In genomic region chr4:153514001-153514526, GRCh38 we compare ENCODE assay signal across 10 cellular contexts. TPM values are rescaled to one million over a fixed set of nuclear protein-coding genes. Genes with fewer than 3 reads are reported as not detected.
DNase-seq lines count a peak whose midpoint lies in the region; ATAC-seq and TF ChIP-seq lines count a peak whose summit lies in the region.
"Had no signal": no experiment of that assay in that cellular context is flagged by ENCODE, and none has a peak within 500 bp of the region (broad histone marks: within the 10 kb centered on the region; RNA-seq: fewer than 3 reads in every experiment).

No MANE protein-coding gene starts in this region.

- H3K4me3 ChIP-seq in breast epithelium, result no peak overlapping the region
- no peak overlapping the region for H3K4me3 ChIP-seq in fibroblast of pulmonary artery (replicated peaks; ENCODE audit: low read depth, low read length)

- DNase-seq in MCF 10A (ENCODE audit: unreplicated experiment) (peak; percentile 58), breast epithelium (ENCODE audit: low spot score in 2 of 2) (no peak), fibroblast of pulmonary artery (ENCODE audit: low read depth) (peak; percentile 73), stromal cell of bone marrow (ENCODE audit: low read depth) (peak; percentile 76), superior temporal gyrus (ENCODE audit: extremely low spot score) (no peak), GM19240 (ENCODE audit: insufficient read length, low spot score) (no peak), posterior vena cava (ENCODE audit: low spot score) (no peak)
- DNase-seq: activated CD4-positive, alpha-beta T cell treated with anti-CD3 and anti-CD28 coated beads, Interleukin-2, amount 50 U/mL, for 48 hours; NK-92 treated with Interleukin-12 subunit alpha and Interleukin-12 subunit beta, amount 100 ng/mL, for 24 hours had no signal

- peak; percentile 72 for ATAC-seq in SK-N-SH treated with all-trans-retinoic acid at 6 μM for 48 hours

- H3K4me1 Mint-ChIP-seq in MCF 10A (ENCODE audit: insufficient read depth, unreplicated experiment), result peaks cover 37% of the 10 kb centered on the region

- H3K27ac ChIP-seq in breast epithelium, result no peak overlapping the region

- H3K4me1 ChIP-seq in breast epithelium, result no peaks in the 10 kb centered on the region

- POLR2A ChIA-PET in MCF 10A (lab: Yijun Ruan, JAX), result interaction anchor here (0.6 to 1.4 kb wide), 10 partner anchors 11 to 817 kb away, joined by 3 to 4 read pairs (median 3); no protein-coding TSS in a partner anchor

- H3K27me3 ChIP-seq in breast epithelium, result no peaks in the 10 kb centered on the region

- no peak for TF ChIP-seq POLR2A in breast epithelium (IDR thresholded peaks at IDR 0.05)

- peaks cover 7% of the 10 kb centered on the region for H3K36me3 Mint-ChIP-seq in MCF 10A (ENCODE audit: insufficient read depth, unreplicated experiment)

- H3K27ac Mint-ChIP-seq in MCF 10A (ENCODE audit: low read depth, unreplicated experiment), result peak overlapping the region; percentile 42

- no peaks in the 10 kb centered on the region for H3K9me3 ChIP-seq in breast epithelium

- intact Hi-C loops in MCF 10A (cut with micrococcal nuclease), result no loop called here
- intact Hi-C loops in breast epithelium (cut with DNase I; ENCODE audit: low total_unique reads), result no loop called here
- intact Hi-C loops in posterior vena cava (cut with DNase I), result no loop called here

- no peaks in the 10 kb centered on the region for H3K27me3 Mint-ChIP-seq in MCF 10A (ENCODE audit: insufficient read depth, unreplicated experiment)

- BruUV-seq in MCF 10A (replicated peaks; lab: Mats Ljungman, UMichigan), result no TSS peak

- no peak overlapping the region for H3K4me3 Mint-ChIP-seq in MCF 10A (ENCODE audit: unreplicated experiment)

- no peaks in the 10 kb centered on the region for H3K36me3 ChIP-seq in breast epithelium

- no peaks in the 10 kb centered on the region for H3K9me3 Mint-ChIP-seq in MCF 10A (ENCODE audit: unreplicated experiment)

- TF ChIP-seq CTCF in MCF 10A (IDR thresholded peaks at IDR 0.05; ENCODE audit: unreplicated experiment) (no peak), breast epithelium (IDR thresholded peaks at IDR 0.05) (no peak), fibroblast of pulmonary artery (IDR thresholded peaks at IDR 0.05; ENCODE audit: low read length, missing control alignments) (no peak)

- CTCF ChIA-PET in MCF 10A (lab: Yijun Ruan, JAX), result interaction anchor here (0.7 to 1.6 kb wide), 3 partner anchors 13 to 60 kb away, joined by 4 to 5 read pairs (median 4); no protein-coding TSS in a partner anchor

TF ChIP-seq in SK-N-SH treated with all-trans-retinoic acid at 6 μM for 48 hours, 23 proteins besides CTCF, POLR2A, EP300 and RAD21:
- no peak for TF ChIP-seq TCF4 (CRISPR knock-in tag; IDR thresholded peaks at IDR 0.05; ENCODE audit: borderline replicate concordance)
- TF ChIP-seq ISL1 (CRISPR knock-in tag; IDR thresholded peaks at IDR 0.05), result peak; percentile 52; the same call in 1 of the 2 replicates
- no peak for TF ChIP-seq SNAI2 (CRISPR knock-in tag; IDR thresholded peaks at IDR 0.05)

RNA-seq across cellular contexts. Expression of gene TMEM131L, which starts 47.9 kb away (rescaled TPM):
- 7.8 and 10.1 TPM in 2 replicates for total RNA-seq in MCF 10A (2022)
- total RNA-seq in breast epithelium, result 10 to 100 TPM; 18.7 to 22.0 (median 19.5) TPM
- total RNA-seq in posterior vena cava, result 10 to 100 TPM; 11.4 to 12.0 TPM

Comparison
In these comparisons a context has a peak if more than half of its experiments do, and no peak if none do; other contexts are left out.
1. DNase-seq: peak in MCF 10A (single experiment), fibroblast of pulmonary artery (single experiment) and stromal cell of bone marrow (single experiment); none in breast epithelium (0 of 2), superior temporal gyrus (single experiment), GM19240 (single experiment) and posterior vena cava (single experiment).